In the genomic region with DNA sequence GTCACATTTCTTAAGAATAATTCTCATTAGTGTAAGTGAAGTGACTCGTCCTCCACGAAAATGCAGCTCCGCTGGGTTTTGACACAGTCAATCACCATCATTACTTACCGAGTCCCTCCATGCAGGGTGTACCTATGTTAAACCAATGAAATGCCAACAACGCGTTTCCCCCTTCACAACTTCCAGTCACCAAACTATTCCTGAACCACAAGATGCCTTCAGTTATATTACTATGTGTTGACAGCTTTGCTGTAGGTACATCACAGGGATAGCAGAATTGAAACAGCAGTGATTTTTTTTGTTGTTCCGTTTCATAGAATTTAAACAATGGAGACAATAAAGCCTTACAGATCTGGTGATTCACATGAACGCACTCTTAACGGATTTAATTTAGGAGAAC, we compare ENCODE assay signal across 19 cellular contexts.
"Had no signal": no experiment of that assay in that cellular context is flagged by ENCODE, and none has a peak within 500 bp of the region (broad histone marks: within the 10 kb centered on the region; RNA-seq: fewer than 3 reads in every experiment).

No MANE protein-coding gene starts in this region.

- H3K27me3 ChIP-seq: dorsolateral prefrontal cortex, esophagus muscularis mucosa, ovary, right lobe of liver, transverse colon, vagina had no signal

- H3K4me3 ChIP-seq: dorsolateral prefrontal cortex, esophagus muscularis mucosa, lower lobe of right lung, ovary, psoas muscle, right lobe of liver, transverse colon, vagina had no signal

- H3K36me3 ChIP-seq: esophagus muscularis mucosa, lower lobe of right lung, ovary, right lobe of liver, transverse colon, vagina had no signal

- ATAC-seq: left ventricle myocardium superior; lower lobe of right lung; natural killer cell; psoas muscle; right lobe of liver; stimulated activated naive B cell treated with anti-CD40 and anti-IgM and Interleukin-4, amounts not matched to agents 10 μg/mL and 1 μg/mL and 100 μg/mL, for 72 hours had no signal

- H3K4me1 ChIP-seq: esophagus muscularis mucosa, lower lobe of right lung, psoas muscle, right lobe of liver, transverse colon, vagina had no signal

- DNase-seq: dorsolateral prefrontal cortex; effector CD4-positive, alpha-beta T cell; head of caudate nucleus; kidney; left ventricle myocardium superior; lower lobe of right lung; natural killer cell; occipital lobe; ovary; posterior cingulate gyrus; psoas muscle; right lobe of liver; small intestine; stimulated activated CD4-positive, alpha-beta T cell treated with anti-CD3 and anti-CD28 coated beads, Interleukin-15, amount 100 ng/mL, for 24 hours; stimulated activated CD4-positive, alpha-beta T cell treated with anti-CD3 and anti-CD28 coated beads, Interleukin-2, amount 100 ng/mL, for 48 hours; stimulated activated naive B cell treated with anti-CD40 and anti-IgM and Interleukin-4, amounts not matched to agents 10 μg/mL and 1 μg/mL and 100 μg/mL, for 72 hours; transverse colon had no signal

- H3K27ac ChIP-seq: dorsolateral prefrontal cortex, esophagus muscularis mucosa, lower lobe of right lung, ovary, psoas muscle, right lobe of liver, transverse colon, vagina had no signal

- H3K9me3 ChIP-seq: lower lobe of right lung, ovary, psoas muscle, right lobe of liver, transverse colon, vagina had no signal
